In the genomic region with DNA sequence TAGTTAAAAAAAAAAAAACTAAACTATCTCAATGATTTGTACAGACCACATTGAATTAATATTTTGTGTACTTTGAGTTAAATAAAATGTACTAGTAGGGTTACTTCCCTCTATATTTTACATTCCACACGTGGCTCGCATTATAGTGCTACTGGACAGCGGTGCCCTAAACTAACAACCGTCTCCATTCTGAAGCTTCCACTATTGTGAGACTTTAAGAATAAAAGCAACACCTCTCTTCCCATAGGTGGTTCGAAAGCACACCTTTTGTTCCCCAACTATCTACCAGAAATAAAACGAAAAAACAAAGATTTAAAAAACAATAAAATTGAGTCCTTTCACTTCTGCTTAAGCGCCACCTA, we compare ENCODE assay signal across 8 cellular contexts. TPM values are rescaled to one million over a fixed set of nuclear protein-coding genes. Genes with fewer than 3 reads are reported as not detected.
DNase-seq lines count a peak whose midpoint lies in the region; ATAC-seq, FAIRE-seq and TF ChIP-seq lines count a peak whose summit lies in the region.

No MANE protein-coding gene starts in this region.

- intact Hi-C loops in IMR-90 (cut with micrococcal nuclease): no loop called here

- dilution Hi-C loops in IMR-90 (cut with HindIII; ENCODE audit: low sequenced_read_pairs, unreplicated experiment): no loop called here

- TF ChIP-seq CTCF in IMR-90 (conservative IDR thresholded peaks at IDR 0.05; ENCODE audit: low read depth, low read length): no peak
- no peak for TF ChIP-seq CTCF in bronchial epithelial cell (IDR thresholded peaks at IDR 0.05; ENCODE audit: insufficient read depth, low read length, severe bottlenecking)

- H4K8ac ChIP-seq in IMR-90 (ENCODE audit: low read depth in 2 of 2, low read length in 2 of 2): peak overlapping the region; percentile 70 to 93

- no peak overlapping the region for H2AK5ac ChIP-seq in IMR-90 (ENCODE audit: low read depth, low read length)

- H3K4me3 ChIP-seq in IMR-90 (ENCODE audit: insufficient read depth, low read depth, low read length) (peak overlapping the region; percentile 93), bronchial epithelial cell (ENCODE audit: low read depth, low read length) (peak overlapping the region; percentile 97), mononuclear cell (ENCODE audit: low read length) (peak overlapping the region; percentile 94)

- no peak overlapping the region for H2BK15ac ChIP-seq in IMR-90 (ENCODE audit: low read depth, low read length)

- peak overlapping the region; percentile 68 for H3K56ac ChIP-seq in IMR-90 (ENCODE audit: extremely low read depth, insufficient read depth, low read length)

- peak overlapping the region; percentile 62 for H3K27ac ChIP-seq in IMR-90 (ENCODE audit: insufficient read depth, low read length)

- ATAC-seq in IMR-90 (ENCODE audit: low read depth) (peak; percentile 18; the same call in 1 of the 2 replicates), HG03045 (IDR thresholded peaks at IDR 0.05; ENCODE audit: unreplicated experiment) (no peak), HG03196 (IDR thresholded peaks at IDR 0.05; ENCODE audit: unreplicated experiment) (no peak), GM21825 (IDR thresholded peaks at IDR 0.05; ENCODE audit: unreplicated experiment) (no peak)

- H3K9me3 ChIP-seq in IMR-90 (ENCODE audit: control insufficient read depth, insufficient read depth, low read length): no peaks in the 10 kb centered on the region
- H3K9me3 ChIP-seq in mononuclear cell (ENCODE audit: low read depth, low read length): no peaks in the 10 kb centered on the region

- peak overlapping the region; percentile 51 for H3K4ac ChIP-seq in IMR-90 (ENCODE audit: low read depth, low read length)

- H3K79me1 ChIP-seq in IMR-90 (ENCODE audit: low read depth in 1 of 2, low read length in 2 of 2): peaks cover 7 to 34% of the 10 kb centered on the region in 2 experiments; a peak in 3 of 4 replicates

- H4K5ac ChIP-seq in IMR-90 (ENCODE audit: low read depth, low read length): peak overlapping the region; percentile 82

- in situ Hi-C loops in IMR-90 (cut with MboI; ENCODE audit: low sequenced_read_pairs): no loop called here

- peak overlapping the region; percentile 98 for H2AFZ ChIP-seq in IMR-90 (replicated peaks; ENCODE audit: low read length, poor library complexity)

- H4K91ac ChIP-seq in IMR-90 (ENCODE audit: insufficient read depth, low read depth, low read length): peak overlapping the region; percentile 51; the same call in 1 of the 2 replicates

- TF ChIP-seq RAD21 in IMR-90 (IDR thresholded peaks at IDR 0.05; ENCODE audit: low read length): no peak

- no peak for TF ChIP-seq POLR2A in IMR-90 (IDR thresholded peaks at IDR 0.05; ENCODE audit: low read depth, low read length)

- H3K18ac ChIP-seq in IMR-90 (ENCODE audit: low read depth, low read length): peak overlapping the region; percentile 40

- peak overlapping the region; percentile 78 for H3K4me2 ChIP-seq in IMR-90 (ENCODE audit: low read depth, low read length)

- H3K4me1 ChIP-seq in IMR-90 (ENCODE audit: control insufficient read depth, insufficient read depth, low read length) (peaks cover 4% of the 10 kb centered on the region; the same call in 1 of the 2 replicates), mononuclear cell (ENCODE audit: insufficient read depth, low read length) (peaks cover 32% of the 10 kb centered on the region)

- WGBS in IMR-90 (ENCODE audit: extremely low coverage in 2 of 2, insufficient read length in 1 of 2), 2 experiments: 20% methylated on average over 1 of the region's 7 CpGs; no CpG with 5 or more reads in 1 of the 2 experiments

- H3K23ac ChIP-seq in IMR-90 (ENCODE audit: low read depth, low read length): peak overlapping the region; percentile 26; the same call in 1 of the 2 replicates

- peak overlapping the region; percentile 83 for H3K9ac ChIP-seq in IMR-90 (ENCODE audit: low read depth, low read length)

- H2BK120ac ChIP-seq in IMR-90 (ENCODE audit: low read depth, low read length): no peak overlapping the region

- FAIRE-seq in bronchial epithelial cell (lab: Jason Lieb, UNC): no peak

- DNase-seq in Ammon's horn (ENCODE audit: low spot score) (peak; percentile 23), IMR-90 (no peak), bronchial epithelial cell (ENCODE audit: low read depth) (peak; percentile 17)
- no peak for DNase-seq in stimulated activated CD8-positive, alpha-beta memory T cell treated with anti-CD3 and anti-CD28 coated beads, Interleukin-4, amount 100 ng/mL, for 48 hours

- H3K9me1 ChIP-seq in IMR-90 (ENCODE audit: insufficient read depth, low read length): peaks cover 7% of the 10 kb centered on the region; the same call in 1 of the 2 replicates

- H2AK9ac ChIP-seq in IMR-90 (replicated peaks; ENCODE audit: low read depth, low read length, poor library complexity): no peak overlapping the region

- H4K20me1 ChIP-seq in IMR-90 (ENCODE audit: insufficient read depth, low read length): peaks cover 18% of the 10 kb centered on the region

- H3K27me3 ChIP-seq in IMR-90 (ENCODE audit: control insufficient read depth, insufficient read depth, low read length) (no peaks in the 10 kb centered on the region), bronchial epithelial cell (ENCODE audit: control insufficient read depth, insufficient read depth, low read length) (no peaks in the 10 kb centered on the region), mononuclear cell (ENCODE audit: insufficient read depth, low read length) (no peaks in the 10 kb centered on the region)

- H3K14ac ChIP-seq in IMR-90 (replicated peaks; ENCODE audit: low read depth, low read length): peak overlapping the region; percentile 54; the same call in 1 of the 2 replicates

- no peak overlapping the region for H2BK20ac ChIP-seq in IMR-90 (ENCODE audit: low read depth, low read length)

- POLR2A ChIA-PET in IMR-90 (lab: Charles Lee; ENCODE audit: unreplicated experiment): interaction anchor here (0.5 to 0.9 kb wide), 2 partner anchors 9 to 47 kb away, joined by 3 to 10 read pairs; no protein-coding TSS in a partner anchor

- no peak overlapping the region for H2BK5ac ChIP-seq in IMR-90 (ENCODE audit: low read depth, low read length, poor library complexity, severe bottlenecking)

- BruUV-seq in IMR-90 (replicated peaks; lab: Mats Ljungman, UMichigan): no TSS peak

- CTCF ChIA-PET in IMR-90 (lab: Yijun Ruan, JAX): interaction anchor here (1.1 to 1.9 kb wide), 3 partner anchors 9 to 60 kb away, joined by 3 to 4 read pairs (median 3); no protein-coding TSS in a partner anchor

- H3K36me3 ChIP-seq in IMR-90 (ENCODE audit: control insufficient read depth, insufficient read depth, low read length): peaks cover 2% of the 10 kb centered on the region; the same call in 1 of the 2 replicates
- peaks cover 1% of the 10 kb centered on the region for H3K36me3 ChIP-seq in bronchial epithelial cell (ENCODE audit: control insufficient read depth, insufficient read depth, low read length)

TF ChIP-seq in IMR-90, 13 proteins besides CTCF, POLR2A, EP300 and RAD21:
- TF ChIP-seq SMC3 (IDR thresholded peaks at IDR 0.05; ENCODE audit: low read depth, low read length) (no peak), RCOR1 (IDR thresholded peaks at IDR 0.05; ENCODE audit: insufficient replicate concordance, low read length) (no peak), NFE2L2 (IDR thresholded peaks at IDR 0.05; ENCODE audit: low read depth, low read length) (no peak), BHLHE40 (IDR thresholded peaks at IDR 0.05; ENCODE audit: low read depth, low read length) (no peak), MXI1 (IDR thresholded peaks at IDR 0.05; ENCODE audit: borderline replicate concordance, low read depth, low read length) (no peak), CEBPB (IDR thresholded peaks at IDR 0.05; ENCODE audit: low read depth, low read length) (no peak), MAZ (IDR thresholded peaks at IDR 0.05; ENCODE audit: borderline replicate concordance, low read depth, low read length) (no peak), CHD1 (IDR thresholded peaks at IDR 0.05; ENCODE audit: low read depth, low read length) (no peak), FOS (IDR thresholded peaks at IDR 0.05; ENCODE audit: low read depth, low read length) (no peak), RFX5 (IDR thresholded peaks at IDR 0.05; ENCODE audit: low read depth, low read length) (no peak), MAFK (IDR thresholded peaks at IDR 0.05; ENCODE audit: low read depth, low read length) (no peak)
- TF ChIP-seq, protein P1, sequence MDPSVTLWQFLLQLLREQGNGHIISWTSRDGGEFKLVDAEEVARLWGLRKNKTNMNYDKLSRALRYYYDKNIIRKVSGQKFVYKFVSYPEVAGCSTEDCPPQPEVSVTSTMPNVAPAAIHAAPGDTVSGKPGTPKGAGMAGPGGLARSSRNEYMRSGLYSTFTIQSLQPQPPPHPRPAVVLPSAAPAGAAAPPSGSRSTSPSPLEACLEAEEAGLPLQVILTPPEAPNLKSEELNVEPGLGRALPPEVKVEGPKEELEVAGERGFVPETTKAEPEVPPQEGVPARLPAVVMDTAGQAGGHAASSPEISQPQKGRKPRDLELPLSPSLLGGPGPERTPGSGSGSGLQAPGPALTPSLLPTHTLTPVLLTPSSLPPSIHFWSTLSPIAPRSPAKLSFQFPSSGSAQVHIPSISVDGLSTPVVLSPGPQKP (IDR thresholded peaks at IDR 0.05; ENCODE audit: borderline replicate concordance, low read depth, low read length): no peak
- TF ChIP-seq, protein P2, sequence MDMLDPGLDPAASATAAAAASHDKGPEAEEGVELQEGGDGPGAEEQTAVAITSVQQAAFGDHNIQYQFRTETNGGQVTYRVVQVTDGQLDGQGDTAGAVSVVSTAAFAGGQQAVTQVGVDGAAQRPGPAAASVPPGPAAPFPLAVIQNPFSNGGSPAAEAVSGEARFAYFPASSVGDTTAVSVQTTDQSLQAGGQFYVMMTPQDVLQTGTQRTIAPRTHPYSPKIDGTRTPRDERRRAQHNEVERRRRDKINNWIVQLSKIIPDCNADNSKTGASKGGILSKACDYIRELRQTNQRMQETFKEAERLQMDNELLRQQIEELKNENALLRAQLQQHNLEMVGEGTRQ (IDR thresholded peaks at IDR 0.05; ENCODE audit: low read depth, low read length): no peak

RNA-seq across cellular contexts. Expression of a gene that starts 0.4 kb away (rescaled TPM):
- total RNA-seq in IMR-90 (2012; rRNA removed): 61.3 and 69.4 TPM in 2 replicates
- 56.3 and 57.3 TPM in 2 replicates for polyA plus RNA-seq in IMR-90 (2012; rRNA removed)
- polyA plus RNA-seq in IMR-90 (2012; cell fraction: cytosol; rRNA removed): 12.6 and 20.5 TPM in 2 replicates
- polyA plus RNA-seq in IMR-90 (2012; cell fraction: nucleus; rRNA removed; ENCODE audit: low replicate concordance): 88.0 and 222 TPM in 2 replicates
- 74.2 and 90.3 TPM in 2 replicates for total RNA-seq in bronchial epithelial cell
- total RNA-seq in mononuclear cell: 123 TPM

RNA-seq across cellular contexts. Expression of a gene that starts 46.5 kb away (rescaled TPM):
- total RNA-seq in IMR-90 (2012; rRNA removed) (59.9 and 94.7 TPM in 2 replicates), bronchial epithelial cell (72.9 and 90.9 TPM in 2 replicates), mononuclear cell (90.0 TPM)
- polyA plus RNA-seq in IMR-90 (2012; rRNA removed): 35.4 and 44.9 TPM in 2 replicates
- 11.0 and 12.5 TPM in 2 replicates for polyA plus RNA-seq in IMR-90 (2012; cell fraction: cytosol; rRNA removed)
- 4.6 and 23.4 TPM in 2 replicates for polyA plus RNA-seq in IMR-90 (2012; cell fraction: nucleus; rRNA removed; ENCODE audit: low replicate concordance)

Comparison
In these comparisons a context has a peak if more than half of its experiments do, and no peak if none do; other contexts are left out.
1. DNase-seq: peak in Ammon's horn (single experiment) and bronchial epithelial cell (single experiment); none in IMR-90 (single experiment) and stimulated activated CD8-positive, alpha-beta memory T cell treated with anti-CD3 and anti-CD28 coated beads, Interleukin-4, amount 100 ng/mL, for 48 hours (single experiment).
2. Peak in every context shown above with its lines, with median percentiles within 50 percentile points of each other: H3K4me3 ChIP-seq.